1 cellular context compared by ENCODE assay signal in the genomic region with DNA sequence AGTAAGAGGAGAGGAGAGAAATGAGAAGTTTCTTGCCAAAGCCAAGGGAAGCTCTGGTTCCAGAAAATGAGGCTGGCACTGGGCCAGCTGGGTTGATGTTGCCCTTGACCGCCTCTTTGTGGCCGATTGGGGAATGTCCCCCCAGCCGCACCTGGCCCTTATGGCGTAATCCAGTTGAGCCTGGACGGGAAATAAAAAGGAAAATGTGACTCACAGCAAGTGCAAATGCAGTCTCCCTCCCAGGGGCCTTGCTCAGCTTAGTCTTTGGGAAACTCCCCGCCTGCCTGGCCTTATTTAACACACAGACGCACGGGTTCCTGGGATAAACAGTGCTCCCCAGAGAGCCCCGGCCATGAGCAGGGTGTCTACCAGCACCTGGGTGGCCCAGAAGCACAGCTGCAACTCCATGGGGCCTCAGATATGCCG.
TF ChIP-seq lines count a peak whose summit lies in the region.

No MANE protein-coding gene starts in this region.

TF ChIP-seq in K562, 482 proteins besides CTCF, POLR2A, EP300 and RAD21 (continued from another document and continues in another):
- TF ChIP-seq, protein P1, sequence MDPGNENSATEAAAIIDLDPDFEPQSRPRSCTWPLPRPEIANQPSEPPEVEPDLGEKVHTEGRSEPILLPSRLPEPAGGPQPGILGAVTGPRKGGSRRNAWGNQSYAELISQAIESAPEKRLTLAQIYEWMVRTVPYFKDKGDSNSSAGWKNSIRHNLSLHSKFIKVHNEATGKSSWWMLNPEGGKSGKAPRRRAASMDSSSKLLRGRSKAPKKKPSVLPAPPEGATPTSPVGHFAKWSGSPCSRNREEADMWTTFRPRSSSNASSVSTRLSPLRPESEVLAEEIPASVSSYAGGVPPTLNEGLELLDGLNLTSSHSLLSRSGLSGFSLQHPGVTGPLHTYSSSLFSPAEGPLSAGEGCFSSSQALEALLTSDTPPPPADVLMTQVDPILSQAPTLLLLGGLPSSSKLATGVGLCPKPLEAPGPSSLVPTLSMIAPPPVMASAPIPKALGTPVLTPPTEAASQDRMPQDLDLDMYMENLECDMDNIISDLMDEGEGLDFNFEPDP (CRISPR knock-in tag; IDR thresholded peaks at IDR 0.05): no peak
- TF ChIP-seq SLC30A9 (CRISPR knock-in tag; IDR thresholded peaks at IDR 0.05): no peak
- peak; percentile 92 for TF ChIP-seq SMARCA4 (IDR thresholded peaks at IDR 0.05)
- TF ChIP-seq FIP1L1 (IDR thresholded peaks at IDR 0.05; ENCODE audit: low read depth, low read length, poor library complexity, severe bottlenecking): no peak
- TF ChIP-seq SMARCE1 (IDR thresholded peaks at IDR 0.05): peak; percentile 74
- TF ChIP-seq COPS2 (conservative IDR thresholded peaks at IDR 0.05): no peak
- TF ChIP-seq NCOA6 (IDR thresholded peaks at IDR 0.05): no peak
- TF ChIP-seq NR2F6 (CRISPR knock-in tag; IDR thresholded peaks at IDR 0.05): no peak
- no peak for TF ChIP-seq SREBF2 (CRISPR knock-in tag; IDR thresholded peaks at IDR 0.05)
- no peak for TF ChIP-seq TSC22D4 (tag; IDR thresholded peaks at IDR 0.05)
- no peak for TF ChIP-seq NEUROD1 (IDR thresholded peaks at IDR 0.05; ENCODE audit: borderline replicate concordance, low read depth, low read length, partially characterized antibody)
- TF ChIP-seq, protein P2, sequence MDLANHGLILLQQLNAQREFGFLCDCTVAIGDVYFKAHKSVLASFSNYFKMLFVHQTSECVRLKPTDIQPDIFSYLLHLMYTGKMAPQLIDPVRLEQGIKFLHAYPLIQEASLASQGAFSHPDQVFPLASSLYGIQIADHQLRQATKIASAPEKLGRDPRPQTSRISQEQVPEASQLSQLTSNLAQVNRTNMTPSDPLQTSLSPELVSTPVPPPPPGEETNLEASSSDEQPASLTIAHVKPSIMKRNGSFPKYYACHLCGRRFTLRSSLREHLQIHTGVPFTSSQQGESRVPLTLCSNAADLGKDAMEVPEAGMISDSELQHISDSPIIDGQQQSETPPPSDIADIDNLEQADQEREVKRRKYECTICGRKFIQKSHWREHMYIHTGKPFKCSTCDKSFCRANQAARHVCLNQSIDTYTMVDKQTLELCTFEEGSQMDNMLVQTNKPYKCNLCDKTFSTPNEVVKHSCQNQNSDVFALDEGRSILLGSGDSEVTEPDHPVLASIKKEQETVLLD (IDR thresholded peaks at IDR 0.05): no peak
- TF ChIP-seq MCM2 (IDR thresholded peaks at IDR 0.05; ENCODE audit: low read depth): no peak
- TF ChIP-seq, protein P3, sequence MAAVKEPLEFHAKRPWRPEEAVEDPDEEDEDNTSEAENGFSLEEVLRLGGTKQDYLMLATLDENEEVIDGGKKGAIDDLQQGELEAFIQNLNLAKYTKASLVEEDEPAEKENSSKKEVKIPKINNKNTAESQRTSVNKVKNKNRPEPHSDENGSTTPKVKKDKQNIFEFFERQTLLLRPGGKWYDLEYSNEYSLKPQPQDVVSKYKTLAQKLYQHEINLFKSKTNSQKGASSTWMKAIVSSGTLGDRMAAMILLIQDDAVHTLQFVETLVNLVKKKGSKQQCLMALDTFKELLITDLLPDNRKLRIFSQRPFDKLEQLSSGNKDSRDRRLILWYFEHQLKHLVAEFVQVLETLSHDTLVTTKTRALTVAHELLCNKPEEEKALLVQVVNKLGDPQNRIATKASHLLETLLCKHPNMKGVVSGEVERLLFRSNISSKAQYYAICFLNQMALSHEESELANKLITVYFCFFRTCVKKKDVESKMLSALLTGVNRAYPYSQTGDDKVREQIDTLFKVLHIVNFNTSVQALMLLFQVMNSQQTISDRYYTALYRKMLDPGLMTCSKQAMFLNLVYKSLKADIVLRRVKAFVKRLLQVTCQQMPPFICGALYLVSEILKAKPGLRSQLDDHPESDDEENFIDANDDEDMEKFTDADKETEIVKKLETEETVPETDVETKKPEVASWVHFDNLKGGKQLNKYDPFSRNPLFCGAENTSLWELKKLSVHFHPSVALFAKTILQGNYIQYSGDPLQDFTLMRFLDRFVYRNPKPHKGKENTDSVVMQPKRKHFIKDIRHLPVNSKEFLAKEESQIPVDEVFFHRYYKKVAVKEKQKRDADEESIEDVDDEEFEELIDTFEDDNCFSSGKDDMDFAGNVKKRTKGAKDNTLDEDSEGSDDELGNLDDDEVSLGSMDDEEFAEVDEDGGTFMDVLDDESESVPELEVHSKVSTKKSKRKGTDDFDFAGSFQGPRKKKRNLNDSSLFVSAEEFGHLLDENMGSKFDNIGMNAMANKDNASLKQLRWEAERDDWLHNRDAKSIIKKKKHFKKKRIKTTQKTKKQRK (IDR thresholded peaks at IDR 0.05; ENCODE audit: borderline replicate concordance, low read depth, low read length): no peak
- TF ChIP-seq, protein P4, sequence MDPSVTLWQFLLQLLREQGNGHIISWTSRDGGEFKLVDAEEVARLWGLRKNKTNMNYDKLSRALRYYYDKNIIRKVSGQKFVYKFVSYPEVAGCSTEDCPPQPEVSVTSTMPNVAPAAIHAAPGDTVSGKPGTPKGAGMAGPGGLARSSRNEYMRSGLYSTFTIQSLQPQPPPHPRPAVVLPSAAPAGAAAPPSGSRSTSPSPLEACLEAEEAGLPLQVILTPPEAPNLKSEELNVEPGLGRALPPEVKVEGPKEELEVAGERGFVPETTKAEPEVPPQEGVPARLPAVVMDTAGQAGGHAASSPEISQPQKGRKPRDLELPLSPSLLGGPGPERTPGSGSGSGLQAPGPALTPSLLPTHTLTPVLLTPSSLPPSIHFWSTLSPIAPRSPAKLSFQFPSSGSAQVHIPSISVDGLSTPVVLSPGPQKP (CRISPR knock-in tag; IDR thresholded peaks at IDR 0.05): no peak
- TF ChIP-seq ZKSCAN3 (CRISPR knock-in tag; IDR thresholded peaks at IDR 0.05): no peak
- no peak for TF ChIP-seq FOXA1 (IDR thresholded peaks at IDR 0.05; ENCODE audit: borderline replicate concordance)
- TF ChIP-seq SMAD1 (IDR thresholded peaks at IDR 0.05; ENCODE audit: low read depth, low read length, partially characterized antibody): peak; percentile 91
- TF ChIP-seq MAZ (CRISPR knock-in tag; conservative IDR thresholded peaks at IDR 0.05 in 1 of 2, IDR thresholded peaks at IDR 0.05 in 1 of 2): no peak
- TF ChIP-seq ZNF23 (CRISPR knock-in tag; IDR thresholded peaks at IDR 0.05): no peak
- peak; percentile 73 for TF ChIP-seq SMARCC2 (IDR thresholded peaks at IDR 0.05; ENCODE audit: low read depth)
- TF ChIP-seq GABPA (tag; conservative IDR thresholded peaks at IDR 0.05; ENCODE audit: low read depth): no peak
- TF ChIP-seq ZNF197 (CRISPR knock-in tag; IDR thresholded peaks at IDR 0.05; ENCODE audit: low read depth): no peak
- TF ChIP-seq, protein P5, sequence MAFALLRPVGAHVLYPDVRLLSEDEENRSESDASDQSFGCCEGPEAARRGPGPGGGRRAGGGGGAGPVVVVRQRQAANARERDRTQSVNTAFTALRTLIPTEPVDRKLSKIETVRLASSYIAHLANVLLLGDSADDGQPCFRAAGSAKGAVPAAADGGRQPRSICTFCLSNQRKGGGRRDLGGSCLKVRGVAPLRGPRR (CRISPR knock-in tag; IDR thresholded peaks at IDR 0.05): no peak
- TF ChIP-seq FOXK1 (CRISPR knock-in tag; IDR thresholded peaks at IDR 0.05; ENCODE audit: borderline replicate concordance): no peak
- no peak for TF ChIP-seq ZNF445 (CRISPR knock-in tag; IDR thresholded peaks at IDR 0.05; ENCODE audit: low read depth)
- TF ChIP-seq ZNF146 (CRISPR knock-in tag; IDR thresholded peaks at IDR 0.05; ENCODE audit: unreplicated experiment): no peak
- TF ChIP-seq MECOM (CRISPR knock-in tag; IDR thresholded peaks at IDR 0.05): no peak
- no peak for TF ChIP-seq TEAD1 (CRISPR knock-in tag; IDR thresholded peaks at IDR 0.05)
- TF ChIP-seq SNIP1 (IDR thresholded peaks at IDR 0.05; ENCODE audit: low read depth): no peak
- TF ChIP-seq MIER1 (IDR thresholded peaks at IDR 0.05; ENCODE audit: low read depth): no peak
- no peak for TF ChIP-seq PCBP1 (IDR thresholded peaks at IDR 0.05; ENCODE audit: low read depth, low read length, poor library complexity, severe bottlenecking)
- TF ChIP-seq CEBPB (tag; IDR thresholded peaks at IDR 0.05): peak; percentile 87
- no peak for TF ChIP-seq PRPF4 (IDR thresholded peaks at IDR 0.05; ENCODE audit: insufficient read depth, low read depth, low read length, poor library complexity, severe bottlenecking)
- TF ChIP-seq, protein P6, sequence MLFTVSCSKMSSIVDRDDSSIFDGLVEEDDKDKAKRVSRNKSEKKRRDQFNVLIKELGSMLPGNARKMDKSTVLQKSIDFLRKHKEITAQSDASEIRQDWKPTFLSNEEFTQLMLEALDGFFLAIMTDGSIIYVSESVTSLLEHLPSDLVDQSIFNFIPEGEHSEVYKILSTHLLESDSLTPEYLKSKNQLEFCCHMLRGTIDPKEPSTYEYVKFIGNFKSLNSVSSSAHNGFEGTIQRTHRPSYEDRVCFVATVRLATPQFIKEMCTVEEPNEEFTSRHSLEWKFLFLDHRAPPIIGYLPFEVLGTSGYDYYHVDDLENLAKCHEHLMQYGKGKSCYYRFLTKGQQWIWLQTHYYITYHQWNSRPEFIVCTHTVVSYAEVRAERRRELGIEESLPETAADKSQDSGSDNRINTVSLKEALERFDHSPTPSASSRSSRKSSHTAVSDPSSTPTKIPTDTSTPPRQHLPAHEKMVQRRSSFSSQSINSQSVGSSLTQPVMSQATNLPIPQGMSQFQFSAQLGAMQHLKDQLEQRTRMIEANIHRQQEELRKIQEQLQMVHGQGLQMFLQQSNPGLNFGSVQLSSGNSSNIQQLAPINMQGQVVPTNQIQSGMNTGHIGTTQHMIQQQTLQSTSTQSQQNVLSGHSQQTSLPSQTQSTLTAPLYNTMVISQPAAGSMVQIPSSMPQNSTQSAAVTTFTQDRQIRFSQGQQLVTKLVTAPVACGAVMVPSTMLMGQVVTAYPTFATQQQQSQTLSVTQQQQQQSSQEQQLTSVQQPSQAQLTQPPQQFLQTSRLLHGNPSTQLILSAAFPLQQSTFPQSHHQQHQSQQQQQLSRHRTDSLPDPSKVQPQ (CRISPR knock-in tag; IDR thresholded peaks at IDR 0.05; ENCODE audit: borderline replicate concordance): no peak
- TF ChIP-seq ATF7 (IDR thresholded peaks at IDR 0.05): 0 out of 2 replicates have a peak, but pooled peaks have one; percentile 21
- TF ChIP-seq ZNF239 (CRISPR knock-in tag; IDR thresholded peaks at IDR 0.05): no peak
- TF ChIP-seq ZNF165 (CRISPR knock-in tag; IDR thresholded peaks at IDR 0.05; ENCODE audit: borderline replicate concordance): no peak
- TF ChIP-seq GABPB2 (CRISPR knock-in tag; conservative IDR thresholded peaks at IDR 0.05): no peak
- TF ChIP-seq ZNF507 (tag; conservative IDR thresholded peaks at IDR 0.05): no peak
- no peak for TF ChIP-seq RAD51 (IDR thresholded peaks at IDR 0.05; ENCODE audit: borderline replicate concordance, low read depth)
- TF ChIP-seq, protein P7, sequence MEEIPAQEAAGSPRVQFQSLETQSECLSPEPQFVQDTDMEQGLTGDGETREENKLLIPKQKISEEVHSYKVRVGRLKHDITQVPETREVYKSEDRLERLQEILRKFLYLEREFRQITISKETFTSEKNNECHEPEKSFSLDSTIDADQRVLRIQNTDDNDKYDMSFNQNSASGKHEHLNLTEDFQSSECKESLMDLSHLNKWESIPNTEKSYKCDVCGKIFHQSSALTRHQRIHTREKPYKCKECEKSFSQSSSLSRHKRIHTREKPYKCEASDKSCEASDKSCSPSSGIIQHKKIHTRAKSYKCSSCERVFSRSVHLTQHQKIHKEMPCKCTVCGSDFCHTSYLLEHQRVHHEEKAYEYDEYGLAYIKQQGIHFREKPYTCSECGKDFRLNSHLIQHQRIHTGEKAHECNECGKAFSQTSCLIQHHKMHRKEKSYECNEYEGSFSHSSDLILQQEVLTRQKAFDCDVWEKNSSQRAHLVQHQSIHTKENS (CRISPR knock-in tag; IDR thresholded peaks at IDR 0.05): no peak
- TF ChIP-seq, protein P8, sequence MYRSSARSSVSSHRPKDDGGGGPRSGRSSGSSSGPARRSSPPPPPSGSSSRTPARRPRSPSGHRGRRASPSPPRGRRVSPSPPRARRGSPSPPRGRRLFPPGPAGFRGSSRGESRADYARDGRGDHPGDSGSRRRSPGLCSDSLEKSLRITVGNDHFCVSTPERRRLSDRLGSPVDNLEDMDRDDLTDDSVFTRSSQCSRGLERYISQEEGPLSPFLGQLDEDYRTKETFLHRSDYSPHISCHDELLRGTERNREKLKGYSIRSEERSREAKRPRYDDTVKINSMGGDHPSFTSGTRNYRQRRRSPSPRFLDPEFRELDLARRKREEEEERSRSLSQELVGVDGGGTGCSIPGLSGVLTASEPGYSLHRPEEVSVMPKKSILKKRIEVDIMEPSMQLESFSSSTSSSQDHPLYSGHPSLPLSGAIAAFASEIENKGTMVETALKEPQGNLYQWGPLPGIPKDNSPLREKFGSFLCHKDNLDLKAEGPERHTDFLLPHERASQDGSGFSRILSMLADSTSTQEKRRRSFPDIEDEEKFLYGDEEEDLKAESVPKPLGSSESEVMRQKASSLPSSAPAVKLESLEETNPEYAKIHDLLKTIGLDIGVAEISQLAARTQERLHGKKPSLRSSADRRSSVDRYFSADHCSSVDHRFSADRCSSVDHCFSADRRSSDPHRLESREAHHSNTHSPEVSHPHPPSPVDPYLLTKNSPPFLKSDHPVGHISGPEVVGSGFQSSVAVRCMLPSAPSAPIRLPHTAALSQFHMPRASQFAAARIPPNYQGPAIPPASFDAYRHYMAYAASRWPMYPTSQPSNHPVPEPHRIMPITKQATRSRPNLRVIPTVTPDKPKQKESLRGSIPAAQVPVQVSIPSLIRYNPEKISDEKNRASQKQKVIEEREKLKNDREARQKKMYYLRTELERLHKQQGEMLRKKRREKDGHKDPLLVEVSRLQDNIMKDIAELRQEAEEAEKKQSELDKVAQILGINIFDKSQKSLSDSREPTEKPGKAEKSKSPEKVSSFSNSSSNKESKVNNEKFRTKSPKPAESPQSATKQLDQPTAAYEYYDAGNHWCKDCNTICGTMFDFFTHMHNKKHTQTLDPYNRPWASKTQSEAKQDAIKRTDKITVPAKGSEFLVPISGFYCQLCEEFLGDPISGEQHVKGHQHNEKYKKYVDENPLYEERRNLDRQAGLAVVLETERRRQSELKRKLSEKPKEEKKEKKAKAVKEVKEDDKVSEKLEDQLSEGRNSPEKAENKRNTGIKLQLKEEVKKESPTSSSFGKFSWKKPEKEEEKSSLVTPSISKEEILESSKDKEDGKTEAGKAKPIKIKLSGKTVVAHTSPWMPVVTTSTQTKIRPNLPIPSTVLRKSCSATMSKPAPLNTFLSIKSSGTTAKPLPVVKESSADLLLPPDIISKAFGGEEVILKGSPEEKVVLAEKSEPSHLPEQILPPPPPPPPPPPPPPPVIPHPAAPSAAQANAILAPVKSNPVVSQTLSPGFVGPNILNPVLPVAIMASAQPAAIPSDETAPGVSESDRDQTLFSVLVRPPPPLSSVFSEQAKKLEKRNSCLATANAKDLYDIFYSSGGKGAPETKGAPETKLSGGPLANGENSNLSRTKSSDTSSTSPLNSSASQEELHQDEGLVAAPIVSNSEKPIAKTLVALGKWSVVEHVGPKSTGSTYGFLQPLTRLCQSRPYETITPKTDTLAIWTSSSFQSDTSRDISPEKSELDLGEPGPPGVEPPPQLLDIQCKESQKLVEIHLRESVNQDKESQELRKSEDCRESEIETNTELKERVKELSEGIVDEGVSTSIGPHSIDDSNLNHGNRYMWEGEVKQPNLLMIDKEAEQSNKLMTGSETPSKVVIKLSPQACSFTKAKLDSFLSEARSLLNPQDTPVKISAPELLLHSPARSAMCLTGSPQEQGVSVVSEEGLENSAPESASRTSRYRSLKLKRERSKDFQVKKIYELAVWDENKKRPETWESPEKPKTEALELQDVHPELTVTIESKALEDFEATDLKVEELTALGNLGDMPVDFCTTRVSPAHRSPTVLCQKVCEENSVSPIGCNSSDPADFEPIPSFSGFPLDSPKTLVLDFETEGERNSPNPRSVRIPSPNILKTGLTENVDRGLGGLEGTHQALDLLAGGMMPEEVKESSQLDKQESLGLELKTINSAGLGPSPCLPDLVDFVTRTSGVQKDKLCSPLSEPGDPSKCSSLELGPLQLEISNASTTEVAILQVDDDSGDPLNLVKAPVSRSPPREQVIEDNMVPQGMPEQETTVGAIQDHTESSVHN (IDR thresholded peaks at IDR 0.05; ENCODE audit: borderline replicate concordance in 1 of 2, low read depth in 1 of 2): no peak
- no peak for TF ChIP-seq CEBPG (CRISPR knock-in tag; IDR thresholded peaks at IDR 0.05)
- TF ChIP-seq CEBPG (tag; conservative IDR thresholded peaks at IDR 0.05 in 1 of 2, IDR thresholded peaks at IDR 0.05 in 1 of 2): peak; percentile 44 to 46; a peak in 2 of 4 replicates
